In the genomic region with DNA sequence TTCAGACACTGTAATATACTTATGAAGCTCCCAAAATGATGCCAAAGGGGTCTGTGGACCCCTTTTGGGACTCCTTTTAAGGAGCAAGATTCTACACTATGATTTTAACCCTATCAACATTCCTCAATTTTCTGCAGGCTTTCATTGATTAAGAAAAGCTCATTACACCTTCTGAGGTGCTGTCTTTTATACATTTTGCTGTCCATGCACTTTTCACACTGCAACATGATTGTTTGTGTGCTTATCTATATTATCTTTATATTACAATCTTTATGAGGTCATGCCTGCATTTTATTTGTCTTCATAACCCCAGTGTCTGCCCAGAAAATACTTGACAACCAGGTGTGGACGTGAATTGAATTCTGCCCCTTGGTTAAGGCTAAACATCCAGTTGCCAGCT, we compare ENCODE assay signal across 25 cellular contexts.
"Had no signal": no experiment of that assay in that cellular context is flagged by ENCODE, and none has a peak within 500 bp of the region (broad histone marks: within the 10 kb centered on the region; RNA-seq: fewer than 3 reads in every experiment).

No MANE protein-coding gene starts in this region.

- DNase-seq: naive B cell; naive thymus-derived CD8-positive, alpha-beta T cell; nephron progenitor cell; nucleus accumbens; pancreas; right cardiac atrium; small intestine; stimulated activated CD4-positive, alpha-beta T cell treated with anti-CD3 and anti-CD28 coated beads, Interleukin-15, amount 100 ng/mL, for 24 hours; stimulated activated CD4-positive, alpha-beta T cell treated with anti-CD3 and anti-CD28 coated beads, Interleukin-2, amount 100 ng/mL, for 24 hours; stimulated activated CD4-positive, alpha-beta T cell treated with anti-CD3 and anti-CD28 coated beads, Interleukin-2, amount 100 ng/mL, for 48 hours; stimulated activated CD4-positive, alpha-beta T cell treated with anti-CD3 and anti-CD28 coated beads, Interleukin-4, amount 100 ng/mL, for 24 hours; stimulated activated naive B cell treated with anti-CD40 and anti-IgM and Interleukin-4, amounts not matched to agents 10 μg/mL and 1 μg/mL and 100 μg/mL, for 72 hours; stimulated activated naive CD4-positive, alpha-beta T cell treated with Interleukin-2 at 50 U/mL for 16 hours; stomach; thyroid gland; trophoblast cell; upper lobe of left lung; uterus had no signal

- H3K36me3 ChIP-seq: neutrophil, pancreas, prostate gland, stomach, thoracic aorta, thyroid gland, tibial nerve, upper lobe of left lung, uterus had no signal

- H3K4me3 ChIP-seq: pancreas, prostate gland, stomach, thoracic aorta, thyroid gland, tibial nerve, upper lobe of left lung, uterus had no signal

- FAIRE-seq: pancreas, small intestine had no signal

- H3K27ac ChIP-seq: neutrophil, pancreas, prostate gland, stomach, thoracic aorta, thyroid gland, tibial nerve, upper lobe of left lung, uterus had no signal

- ATAC-seq: naive thymus-derived CD8-positive, alpha-beta T cell; natural killer cell treated with Interleukin-12 subunit alpha and Interleukin-12 subunit beta and Interleukin-15 and Interleukin-18, amount 100 ng/mL, for 72 hours; pancreas; right cardiac atrium; sciatic nerve; stimulated activated effector memory CD8-positive, alpha-beta T cell treated with anti-CD3 and anti-CD28 coated beads, Interleukin-12 subunit alpha, Interleukin-12 subunit beta, amount 100 ng/mL, for 72 hours; stimulated activated naive B cell treated with anti-CD40 and anti-IgM and Interleukin-4, amounts not matched to agents 10 μg/mL and 1 μg/mL and 100 μg/mL, for 72 hours had no signal

- H3K27me3 ChIP-seq: neutrophil, pancreas, stomach, thyroid gland, tibial nerve, upper lobe of left lung, uterus had no signal

- H3K9me3 ChIP-seq: neutrophil, pancreas, prostate gland, stomach, thoracic aorta, thyroid gland, tibial nerve, upper lobe of left lung, uterus had no signal

- H3K4me1 ChIP-seq: pancreas, prostate gland, stomach, tibial nerve, upper lobe of left lung, uterus had no signal
